Comparison of ENCODE assay signal across 7 cellular contexts in the genomic region with DNA sequence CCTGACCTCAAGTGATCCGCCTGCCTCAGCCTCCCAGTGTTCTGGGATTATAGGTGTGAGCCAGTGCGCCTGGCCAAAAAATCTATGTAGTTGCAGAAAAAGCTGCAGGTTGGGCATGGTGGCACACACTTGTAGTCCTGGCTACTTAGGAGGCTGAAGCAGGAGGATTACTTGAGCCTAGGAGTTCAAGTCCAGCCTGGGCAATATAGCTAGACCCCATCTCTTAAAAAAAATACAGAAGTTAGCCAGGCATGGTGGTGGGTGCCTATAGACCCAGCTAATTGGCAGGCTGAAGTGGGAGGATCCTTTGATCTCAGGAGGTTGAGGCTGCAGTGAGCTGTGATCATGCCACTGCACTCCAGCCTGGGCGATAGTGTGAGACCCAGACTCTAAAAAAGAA.
"Had no signal": no experiment of that assay in that cellular context is flagged by ENCODE, and none has a peak within 500 bp of the region (broad histone marks: within the 10 kb centered on the region; RNA-seq: fewer than 3 reads in every experiment).

No MANE protein-coding gene starts in this region.

- ATAC-seq: HCT116 had no signal

- H3K9me3 ChIP-seq: HAP-1 had no signal

- H3K9ac ChIP-seq: GM23248 had no signal

- H3K36me3 ChIP-seq: HAP-1 had no signal

- DNase-seq: GM23248, GOT3, H7, IMR-90 had no signal

- H3K4me3 ChIP-seq: GM23248, HAP-1 had no signal

- H3K27ac ChIP-seq: GM23248 had no signal

- FAIRE-seq: HTR-8/SVneo had no signal

- H2AFZ ChIP-seq: GM23248 had no signal
